23 cellular contexts compared by ENCODE assay signal in the genomic region with DNA sequence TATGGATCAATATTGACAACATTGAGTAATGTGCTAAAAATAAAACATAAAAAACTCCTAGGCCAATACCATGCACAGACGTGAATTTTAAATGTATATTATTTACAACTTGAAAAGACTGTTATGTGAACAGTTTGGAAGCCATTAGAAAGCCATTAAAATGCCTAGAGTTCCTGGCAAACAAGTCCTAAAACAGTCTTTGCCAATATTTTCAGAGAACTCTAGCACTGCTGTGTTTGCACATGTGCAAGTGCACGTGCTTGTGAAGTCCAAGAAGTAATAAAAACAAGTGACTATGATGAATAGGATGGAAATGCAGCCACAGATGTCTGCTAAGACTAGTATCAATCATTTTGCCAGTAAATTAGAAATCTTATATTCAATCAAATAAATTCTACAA.
"Had no signal": no experiment of that assay in that cellular context is flagged by ENCODE, and none has a peak within 500 bp of the region (broad histone marks: within the 10 kb centered on the region; RNA-seq: fewer than 3 reads in every experiment).

No MANE protein-coding gene starts in this region.

- H3K27me3 ChIP-seq: SJSA1 had no signal

- H3K4me1 Mint-ChIP-seq: IgD-negative memory B cell had no signal

- H3K9me3 ChIP-seq: SJSA1 had no signal

- ATAC-seq: K562, Panc1, PC-3 had no signal

- H3K36me3 Mint-ChIP-seq: IgD-negative memory B cell had no signal

- H3K36me3 ChIP-seq: SJSA1 had no signal

- H3K4me1 ChIP-seq: SJSA1 had no signal

- H3K27ac ChIP-seq: HL-60, KMS-11, RWPE1, SJSA1, SK-N-MC had no signal

- H3K27me3 Mint-ChIP-seq: IgD-negative memory B cell had no signal

- H3K4me3 Mint-ChIP-seq: IgD-negative memory B cell; T-helper 1 cell treated with Interleukin-12 subunit alpha and Interleukin-12 subunit beta and Interleukin-4 antibody, amounts not matched to agents 30 μg/mL and 1 μg/mL, for 36 hours had no signal

- H3K27ac Mint-ChIP-seq: IgD-negative memory B cell; T-helper 1 cell treated with Interleukin-12 subunit alpha and Interleukin-12 subunit beta and Interleukin-4 antibody, amounts not matched to agents 30 μg/mL and 1 μg/mL, for 36 hours had no signal

- H3K9me3 Mint-ChIP-seq: T-helper 1 cell treated with Interleukin-12 subunit alpha and Interleukin-12 subunit beta and Interleukin-4 antibody, amounts not matched to agents 30 μg/mL and 1 μg/mL, for 36 hours had no signal

- H3K4me2 ChIP-seq: KMS-11 had no signal

- DNase-seq: Kasumi-1, MV-4-11, NCI-H1048, NCI-H1436, NCI-H187, NCI-H2029, NCI-H2081 treated with DMSO at 0.1 percent for 48 hours, NCI-H2171, NCI-H226, NCI-H524, NCI-H69, NCI-H774, PC-3, SIG-M5 had no signal

- H3K4me3 ChIP-seq: K562, SJSA1, SK-N-MC had no signal
